In the genomic region with DNA sequence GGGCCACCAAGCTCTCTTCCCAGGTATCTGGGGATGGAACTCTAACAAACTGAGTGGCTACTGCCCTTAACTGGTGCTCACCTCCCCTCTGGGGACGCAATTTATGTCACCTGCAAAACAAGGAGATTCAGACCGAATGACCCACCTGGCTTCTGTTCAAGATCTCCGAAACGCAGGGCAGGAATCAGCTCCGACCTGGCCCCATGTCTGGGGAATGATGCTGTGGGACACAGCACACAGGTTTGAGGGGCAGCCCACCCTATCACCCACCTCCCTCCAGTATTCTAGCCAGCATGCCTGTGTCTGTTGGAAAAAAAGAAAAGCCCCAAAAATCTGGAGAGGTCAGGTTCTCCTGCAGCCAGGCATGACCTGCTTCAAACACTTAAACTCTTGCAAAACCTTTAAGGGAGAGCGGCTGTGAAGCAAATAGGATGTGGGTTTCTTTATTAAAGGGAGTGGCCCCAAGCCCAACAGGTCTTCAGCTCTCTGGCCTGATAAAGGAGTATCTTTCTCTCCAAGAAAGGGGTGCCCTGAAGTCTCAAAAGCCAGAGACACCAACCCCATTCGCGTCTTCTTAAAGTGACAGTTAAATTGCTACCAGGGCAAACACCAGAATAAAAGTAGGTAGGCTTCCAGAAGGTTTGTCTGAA, we compare ENCODE assay signal across 14 cellular contexts. TPM values are rescaled to one million over a fixed set of nuclear protein-coding genes. Genes with fewer than 3 reads are reported as not detected.
DNase-seq lines count a peak whose midpoint lies in the region; ATAC-seq and TF ChIP-seq lines count a peak whose summit lies in the region.
"Had no signal": no experiment of that assay in that cellular context is flagged by ENCODE, and none has a peak within 500 bp of the region (broad histone marks: within the 10 kb centered on the region; RNA-seq: fewer than 3 reads in every experiment).

No MANE protein-coding gene starts in this region.

- in situ Hi-C loops in mammary epithelial cell (cut with MboI; ENCODE audit: low sequenced_read_pairs in 2 of 2) = no loop called here

- no peak for ATAC-seq in HG03139 (IDR thresholded peaks at IDR 0.05; ENCODE audit: unreplicated experiment)
- ATAC-seq: left lobe of liver had no signal

- no peak for TF ChIP-seq POLR2A in breast epithelium (IDR thresholded peaks at IDR 0.05)

- no peaks in the 10 kb centered on the region for H3K79me2 ChIP-seq in mammary epithelial cell (ENCODE audit: insufficient read depth, low read length)

- H3K9ac ChIP-seq in mammary epithelial cell (ENCODE audit: insufficient read depth, low read length) = no peak overlapping the region

- H3K27ac ChIP-seq in mammary epithelial cell (ENCODE audit: insufficient read depth, low read depth, low read length) (no peak overlapping the region), breast epithelium (peak overlapping the region in 1 of 2 donors; percentile 25), dorsolateral prefrontal cortex (peak overlapping the region in 46 of 59 donors; percentile 4 to 97 (median 86))

- CTCF ChIA-PET in mammary epithelial cell (lab: Charles Lee; ENCODE audit: low non-redundant PET) = no interaction called here

- H2AFZ ChIP-seq in mammary epithelial cell (ENCODE audit: low read depth, low read length) = no peak overlapping the region

- intact Hi-C loops in mammary epithelial cell (cut with micrococcal nuclease) = no loop called here
- intact Hi-C loops in breast epithelium (cut with DNase I; ENCODE audit: low total_unique reads) = loop anchor here (5.0 kb wide), 1 partner anchor 1139 kb away; no protein-coding TSS in a partner anchor
- intact Hi-C loops in dorsolateral prefrontal cortex (cut with DNase I) = no loop called here

- TF ChIP-seq CTCF in mammary epithelial cell (conservative IDR thresholded peaks at IDR 0.05 in 1 of 2, IDR thresholded peaks at IDR 0.05 in 1 of 2; ENCODE audit: extremely low read depth in 1 of 2, insufficient read depth in 1 of 2, low read depth in 1 of 2, low read length in 2 of 2) (no peak), breast epithelium (IDR thresholded peaks at IDR 0.05) (no peak), dorsolateral prefrontal cortex (IDR thresholded peaks at IDR 0.05 in 54 of 56, conservative IDR thresholded peaks at IDR 0.05 in 2 of 56; ENCODE audit: low read depth in 1 of 56, partially characterized antibody in 56 of 56) (no peak)

- BruUV-seq in mammary epithelial cell (replicated peaks; lab: Mats Ljungman, UMichigan) = no TSS peak

- H3K27me3 ChIP-seq in mammary epithelial cell (ENCODE audit: insufficient read depth, low read length) = no peaks in the 10 kb centered on the region
- no peaks in the 10 kb centered on the region for H3K27me3 ChIP-seq in breast epithelium
- no peaks in the 10 kb centered on the region for H3K27me3 ChIP-seq in dorsolateral prefrontal cortex

- no peaks in the 10 kb centered on the region for H4K20me1 ChIP-seq in mammary epithelial cell (ENCODE audit: insufficient read depth, low read length)

- dilution Hi-C loops in mammary epithelial cell (cut with HindIII; ENCODE audit: low sequenced_read_pairs) = no loop called here

- DNase-seq in mammary epithelial cell (peak; percentile 17), breast epithelium (ENCODE audit: low spot score in 2 of 2) (no peak), SIG-M5 (lab: John Stamatoyannopoulos, UW) (peak; percentile 46), dorsolateral prefrontal cortex (no peak), iPS-NIHi11 (ENCODE audit: low spot score) (no peak), NCI-H82 (lab: John Stamatoyannopoulos, UW) (no peak)
- DNase-seq in stimulated activated CD4-positive, alpha-beta T cell treated with anti-CD3 and anti-CD28 coated beads, Interleukin-4, amount 100 ng/mL, for 4 hours = no peak
- DNase-seq: activated CD4-positive, alpha-beta T cell treated with anti-CD3 and anti-CD28 coated beads, Interleukin-2, amount 50 U/mL, for 4 hours; anterior cingulate cortex; effector CD8-positive, alpha-beta T cell had no signal

- H3K9me3 ChIP-seq in mammary epithelial cell (replicated peaks; ENCODE audit: insufficient read depth, low read length) (no peaks in the 10 kb centered on the region), breast epithelium (no peaks in the 10 kb centered on the region)

- no peak overlapping the region for H3K4me2 ChIP-seq in mammary epithelial cell (ENCODE audit: insufficient read depth, low read depth, low read length)

- WGBS in mammary epithelial cell (ENCODE audit: low coverage, missing lambda C conversion rate) = 66% methylated on average over 7 of the region's 8 CpGs

- H3K4me3 ChIP-seq in mammary epithelial cell (replicated peaks in 1 of 3; ENCODE audit: insufficient read depth in 1 of 3, low read depth in 2 of 3, low read length in 3 of 3) (no peak overlapping the region), breast epithelium (no peak overlapping the region), dorsolateral prefrontal cortex (no peak overlapping the region)
- H3K4me3 ChIP-seq: SK-N-MC had no signal

- H3K4me1 ChIP-seq in mammary epithelial cell (ENCODE audit: insufficient read depth, low read length) = peaks cover 10% of the 10 kb centered on the region
- no peaks in the 10 kb centered on the region for H3K4me1 ChIP-seq in breast epithelium

- no peaks in the 10 kb centered on the region for H3K36me3 ChIP-seq in mammary epithelial cell (ENCODE audit: insufficient read depth, low read length)
- H3K36me3 ChIP-seq in breast epithelium = no peaks in the 10 kb centered on the region

RNA-seq across cellular contexts. Expression of gene PREX1, which starts 6.4 kb away (rescaled TPM):
- total RNA-seq in mammary epithelial cell (under 1 TPM in 1 of 2 donors, not detected in 1; 0.17 TPM), breast epithelium (10 to 100 TPM; 53.1 to 84.2 (median 65.1) TPM), dorsolateral prefrontal cortex (100 to 1,000 TPM in 76 of 120 experiments, 10 to 100 TPM in 44; 59.8 to 448 (median 117) TPM)
- 0.06 TPM for polyA plus RNA-seq in mammary epithelial cell
- polyA minus RNA-seq in mammary epithelial cell = not detected
- total RNA-seq: MCF 10A had no signal

Comparison
In these comparisons a context has a peak if more than half of its experiments do, and no peak if none do; other contexts are left out.
1. DNase-seq: peak in mammary epithelial cell (single experiment) and SIG-M5 (single experiment); none in breast epithelium (0 of 2), dorsolateral prefrontal cortex (0 of 10), iPS-NIHi11 (single experiment), NCI-H82 (single experiment) and stimulated activated CD4-positive, alpha-beta T cell treated with anti-CD3 and anti-CD28 coated beads, Interleukin-4, amount 100 ng/mL, for 4 hours (0 of 2).
2. RNA of gene PREX1, which starts 6.4 kb away (total RNA-seq): 59.8 to 448 TPM in dorsolateral prefrontal cortex and 53.1 to 84.2 TPM in breast epithelium; 0.17 TPM in mammary epithelial cell; every median in the first group is over 10 times any median in the second.